In the genomic region with DNA sequence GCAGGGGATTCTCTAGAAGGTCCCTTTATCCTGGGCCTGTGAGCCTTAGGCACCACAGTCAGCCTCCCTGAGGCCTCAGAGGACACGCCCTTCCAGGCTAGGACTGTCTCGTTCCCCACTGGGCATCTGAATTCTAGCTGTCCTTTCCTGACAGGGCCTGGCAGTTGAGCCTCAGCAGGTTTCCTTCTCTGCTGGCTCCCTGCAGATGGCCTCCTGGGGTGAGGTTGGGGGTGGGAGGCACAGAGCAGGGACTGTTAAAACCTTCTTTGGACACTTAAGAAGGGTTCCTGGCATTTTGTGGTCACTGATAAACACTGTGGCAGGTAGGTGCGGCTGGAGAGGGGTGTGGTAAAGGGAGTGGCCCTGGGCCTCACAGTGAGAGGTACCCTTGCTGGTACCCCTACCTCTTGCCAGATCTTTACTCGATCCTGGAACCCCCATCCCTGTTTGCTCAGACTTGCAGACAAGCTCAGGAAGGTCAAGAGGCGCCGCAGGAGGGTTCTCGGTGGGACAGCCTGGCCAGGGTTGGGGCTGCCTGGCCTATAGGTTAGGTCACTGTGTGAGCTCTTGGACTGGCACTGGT, we compare ENCODE assay signal across 2 cellular contexts.
TF ChIP-seq lines count a peak whose summit lies in the region.

No MANE protein-coding gene starts in this region.

TF ChIP-seq in SK-N-SH, 30 proteins besides CTCF, POLR2A, EP300 and RAD21:
- TF ChIP-seq, protein P1, sequence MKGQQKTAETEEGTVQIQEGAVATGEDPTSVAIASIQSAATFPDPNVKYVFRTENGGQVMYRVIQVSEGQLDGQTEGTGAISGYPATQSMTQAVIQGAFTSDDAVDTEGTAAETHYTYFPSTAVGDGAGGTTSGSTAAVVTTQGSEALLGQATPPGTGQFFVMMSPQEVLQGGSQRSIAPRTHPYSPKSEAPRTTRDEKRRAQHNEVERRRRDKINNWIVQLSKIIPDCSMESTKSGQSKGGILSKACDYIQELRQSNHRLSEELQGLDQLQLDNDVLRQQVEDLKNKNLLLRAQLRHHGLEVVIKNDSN (IDR thresholded peaks at IDR 0.05; ENCODE audit: borderline replicate concordance, low read depth) = no peak
- 0 out of 2 replicates have a peak, but pooled peaks have one; percentile 26 for TF ChIP-seq POLR2AphosphoS5 (IDR thresholded peaks at IDR 0.05; ENCODE audit: low read depth, low read length)

TF ChIP-seq in SK-N-SH treated with all-trans-retinoic acid at 6 μM for 48 hours, 23 proteins besides CTCF, POLR2A, EP300 and RAD21:
- TF ChIP-seq PPARA (CRISPR knock-in tag; IDR thresholded peaks at IDR 0.05; ENCODE audit: borderline replicate concordance) (no peak), POU6F1 (CRISPR knock-in tag; IDR thresholded peaks at IDR 0.05; ENCODE audit: borderline replicate concordance, low read depth) (no peak), TOX (CRISPR knock-in tag; IDR thresholded peaks at IDR 0.05; ENCODE audit: borderline replicate concordance) (no peak), BACH2 (CRISPR knock-in tag; IDR thresholded peaks at IDR 0.05; ENCODE audit: borderline replicate concordance) (no peak), ESRRG (CRISPR knock-in tag; IDR thresholded peaks at IDR 0.05) (no peak), GLIS3 (CRISPR knock-in tag; IDR thresholded peaks at IDR 0.05) (no peak), RARB (CRISPR knock-in tag; IDR thresholded peaks at IDR 0.05) (no peak), ZFP3 (CRISPR knock-in tag; IDR thresholded peaks at IDR 0.05) (no peak), SNAI2 (CRISPR knock-in tag; IDR thresholded peaks at IDR 0.05) (no peak), CSDC2 (CRISPR knock-in tag; IDR thresholded peaks at IDR 0.05) (no peak), ARNTL (CRISPR knock-in tag; IDR thresholded peaks at IDR 0.05; ENCODE audit: borderline replicate concordance, low read depth) (no peak)
- TF ChIP-seq, protein P2, sequence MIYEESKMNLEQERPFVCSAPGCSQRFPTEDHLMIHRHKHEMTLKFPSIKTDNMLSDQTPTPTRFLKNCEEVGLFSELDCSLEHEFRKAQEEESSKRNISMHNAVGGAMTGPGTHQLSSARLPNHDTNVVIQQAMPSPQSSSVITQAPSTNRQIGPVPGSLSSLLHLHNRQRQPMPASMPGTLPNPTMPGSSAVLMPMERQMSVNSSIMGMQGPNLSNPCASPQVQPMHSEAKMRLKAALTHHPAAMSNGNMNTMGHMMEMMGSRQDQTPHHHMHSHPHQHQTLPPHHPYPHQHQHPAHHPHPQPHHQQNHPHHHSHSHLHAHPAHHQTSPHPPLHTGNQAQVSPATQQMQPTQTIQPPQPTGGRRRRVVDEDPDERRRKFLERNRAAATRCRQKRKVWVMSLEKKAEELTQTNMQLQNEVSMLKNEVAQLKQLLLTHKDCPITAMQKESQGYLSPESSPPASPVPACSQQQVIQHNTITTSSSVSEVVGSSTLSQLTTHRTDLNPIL (CRISPR knock-in tag; IDR thresholded peaks at IDR 0.05; ENCODE audit: low read depth) = no peak
- TF ChIP-seq, protein P3, sequence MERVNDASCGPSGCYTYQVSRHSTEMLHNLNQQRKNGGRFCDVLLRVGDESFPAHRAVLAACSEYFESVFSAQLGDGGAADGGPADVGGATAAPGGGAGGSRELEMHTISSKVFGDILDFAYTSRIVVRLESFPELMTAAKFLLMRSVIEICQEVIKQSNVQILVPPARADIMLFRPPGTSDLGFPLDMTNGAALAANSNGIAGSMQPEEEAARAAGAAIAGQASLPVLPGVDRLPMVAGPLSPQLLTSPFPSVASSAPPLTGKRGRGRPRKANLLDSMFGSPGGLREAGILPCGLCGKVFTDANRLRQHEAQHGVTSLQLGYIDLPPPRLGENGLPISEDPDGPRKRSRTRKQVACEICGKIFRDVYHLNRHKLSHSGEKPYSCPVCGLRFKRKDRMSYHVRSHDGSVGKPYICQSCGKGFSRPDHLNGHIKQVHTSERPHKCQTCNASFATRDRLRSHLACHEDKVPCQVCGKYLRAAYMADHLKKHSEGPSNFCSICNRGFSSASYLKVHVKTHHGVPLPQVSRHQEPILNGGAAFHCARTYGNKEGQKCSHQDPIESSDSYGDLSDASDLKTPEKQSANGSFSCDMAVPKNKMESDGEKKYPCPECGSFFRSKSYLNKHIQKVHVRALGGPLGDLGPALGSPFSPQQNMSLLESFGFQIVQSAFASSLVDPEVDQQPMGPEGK (CRISPR knock-in tag; IDR thresholded peaks at IDR 0.05; ENCODE audit: borderline replicate concordance) = no peak
